ENCODE assay signal across 8 cellular contexts in genomic region chr10:31604141-31604540, GRCh38.
A peak's percentile ranks its signal among the peaks of the same experiment; 100 is the strongest.
DNase-seq lines count a peak whose midpoint lies in the region; ATAC-seq and TF ChIP-seq lines count a peak whose summit lies in the region.

No MANE protein-coding gene starts in this region.

- intact Hi-C loops in MCF 10A (cut with micrococcal nuclease) (no loop called here), mucosa of descending colon (cut with DNase I, micrococcal nuclease) (no loop called here)

- H3K36me3 ChIP-seq in BLaER1: no peaks in the 10 kb centered on the region
- no peaks in the 10 kb centered on the region for H3K36me3 ChIP-seq in muscle layer of duodenum (ENCODE audit: control insufficient read depth in 1 of 2, insufficient read depth in 2 of 2, low read length in 2 of 2)
- no peaks in the 10 kb centered on the region for H3K36me3 ChIP-seq in mucosa of descending colon (ENCODE audit: low read depth)

- H3K9me3 ChIP-seq in BLaER1 (no peaks in the 10 kb centered on the region), muscle layer of duodenum (ENCODE audit: control insufficient read depth in 1 of 2, low read length in 2 of 2) (no peaks in the 10 kb centered on the region), mucosa of descending colon (no peaks in the 10 kb centered on the region)

- no peak overlapping the region for H3K27ac Mint-ChIP-seq in MCF 10A (ENCODE audit: low read depth, unreplicated experiment)

- no peaks in the 10 kb centered on the region for H3K36me3 Mint-ChIP-seq in MCF 10A (ENCODE audit: insufficient read depth, unreplicated experiment)

- H3K4me3 ChIP-seq in BLaER1 (peak overlapping the region; percentile 78), LNCaP clone FGC (ENCODE audit: low read depth, low read length) (peak overlapping the region; percentile 57), muscle layer of duodenum (ENCODE audit: low read depth in 1 of 2, low read length in 2 of 2) (peak overlapping the region in 1 of 2 donors; percentile 71), mucosa of descending colon (no peak overlapping the region)

- peak overlapping the region; percentile 82 for H3K4me2 ChIP-seq in BLaER1

- peak overlapping the region; percentile 73 for H3K4me3 Mint-ChIP-seq in MCF 10A (ENCODE audit: unreplicated experiment)

- no peaks in the 10 kb centered on the region for H4K20me1 ChIP-seq in BLaER1

- POLR2A ChIA-PET in MCF 10A (lab: Yijun Ruan, JAX): no interaction called here

- H3K9ac ChIP-seq in BLaER1: no peak overlapping the region

- H3K27me3 ChIP-seq in BLaER1: no peaks in the 10 kb centered on the region
- H3K27me3 ChIP-seq in muscle layer of duodenum (ENCODE audit: low read depth, low read length): no peaks in the 10 kb centered on the region

- H3K4me1 ChIP-seq in BLaER1 (peaks cover 26% of the 10 kb centered on the region), muscle layer of duodenum (ENCODE audit: control insufficient read depth in 1 of 2, insufficient read depth in 2 of 2, low read length in 2 of 2) (peaks cover 0 to 24% of the 10 kb centered on the region in 2 donors), mucosa of descending colon (ENCODE audit: low read depth) (peaks cover 7% of the 10 kb centered on the region)

- CTCF ChIA-PET in MCF 10A (lab: Yijun Ruan, JAX): no interaction called here

- peaks cover 12% of the 10 kb centered on the region for H3K4me1 Mint-ChIP-seq in MCF 10A (ENCODE audit: insufficient read depth, unreplicated experiment)

- no peaks in the 10 kb centered on the region for H3K27me3 Mint-ChIP-seq in MCF 10A (ENCODE audit: insufficient read depth, unreplicated experiment)

- DNase-seq in LNCaP clone FGC (ENCODE audit: low read depth): no peak
- DNase-seq in MCF 10A (ENCODE audit: unreplicated experiment): peak; percentile 9
- no peak for DNase-seq in mucosa of descending colon
- DNase-seq in AML-193 (lab: John Stamatoyannopoulos, UW): no peak

- H3K27ac ChIP-seq in BLaER1 (no peak overlapping the region), muscle layer of duodenum (ENCODE audit: low read length) (peak overlapping the region; percentile 42)

- no peak for ATAC-seq in mucosa of descending colon
- ATAC-seq in HG03354 (IDR thresholded peaks at IDR 0.05; ENCODE audit: poor library complexity, severe bottlenecking, unreplicated experiment): no peak
- no peak for ATAC-seq in HG03460 (IDR thresholded peaks at IDR 0.05; ENCODE audit: unreplicated experiment)

- H3K9me3 Mint-ChIP-seq in MCF 10A (ENCODE audit: unreplicated experiment): no peaks in the 10 kb centered on the region

- no TSS peak for BruUV-seq in MCF 10A (replicated peaks; lab: Mats Ljungman, UMichigan)

- TF ChIP-seq CTCF in LNCaP clone FGC (IDR thresholded peaks at IDR 0.05; ENCODE audit: control insufficient read depth, extremely low read depth, insufficient read depth) (no peak), MCF 10A (IDR thresholded peaks at IDR 0.05; ENCODE audit: unreplicated experiment) (no peak), mucosa of descending colon (IDR thresholded peaks at IDR 0.05) (no peak)
